24 cellular contexts compared by ENCODE assay signal in genomic region chr4:51865717-51866116, GRCh38.
"Had no signal": no experiment of that assay in that cellular context is flagged by ENCODE, and none has a peak within 500 bp of the region (broad histone marks: within the 10 kb centered on the region; RNA-seq: fewer than 3 reads in every experiment).

No MANE protein-coding gene starts in this region.

- H3K4me3 ChIP-seq: coronary artery, dorsolateral prefrontal cortex, esophagus muscularis mucosa, gastroesophageal sphincter, heart left ventricle, hepatocyte, left ventricle myocardium inferior, lower lobe of right lung, mucosa of descending colon had no signal

- FAIRE-seq: colon, endothelial cell of umbilical vein, frontal cortex, kidney had no signal

- H3K9me3 ChIP-seq: esophagus muscularis mucosa, gastroesophageal sphincter, heart left ventricle, left ventricle myocardium inferior, lower lobe of right lung, mucosa of descending colon had no signal

- H3K27me3 Mint-ChIP-seq: naive B cell had no signal

- H3K27me3 ChIP-seq: dorsolateral prefrontal cortex, esophagus muscularis mucosa, foreskin keratinocyte, gastroesophageal sphincter, heart left ventricle, hepatocyte had no signal

- DNase-seq: dermis blood vessel endothelial cell; dorsolateral prefrontal cortex; effector CD4-positive, alpha-beta T cell; effector memory CD4-positive, alpha-beta T cell; foreskin keratinocyte; heart left ventricle; hypothalamus; immature natural killer cell; islet precursor cell; kidney; kidney glomerular epithelial cell; left ventricle myocardium inferior; lower lobe of right lung; mesenchymal stem cell; naive B cell had no signal

- H3K4me2 ChIP-seq: hepatocyte had no signal

- H3K4me3 Mint-ChIP-seq: immature natural killer cell, mesothelial cell of epicardium, naive B cell had no signal

- H3K27ac ChIP-seq: coronary artery, dorsolateral prefrontal cortex, esophagus muscularis mucosa, foreskin keratinocyte, gastroesophageal sphincter, heart left ventricle, hepatocyte, left ventricle myocardium inferior, lower lobe of right lung had no signal

- H3K27ac Mint-ChIP-seq: immature natural killer cell, mesothelial cell of epicardium had no signal

- H2AFZ ChIP-seq: hepatocyte had no signal

- H3K4me1 ChIP-seq: foreskin keratinocyte, left ventricle myocardium inferior, lower lobe of right lung had no signal

- ATAC-seq: foreskin keratinocyte, gastroesophageal sphincter, heart left ventricle, lower lobe of right lung, mucosa of descending colon had no signal

- H3K9me3 Mint-ChIP-seq: immature natural killer cell, mesothelial cell of epicardium, naive B cell had no signal
